Comparison of ENCODE assay signal across 23 cellular contexts in the genomic region with DNA sequence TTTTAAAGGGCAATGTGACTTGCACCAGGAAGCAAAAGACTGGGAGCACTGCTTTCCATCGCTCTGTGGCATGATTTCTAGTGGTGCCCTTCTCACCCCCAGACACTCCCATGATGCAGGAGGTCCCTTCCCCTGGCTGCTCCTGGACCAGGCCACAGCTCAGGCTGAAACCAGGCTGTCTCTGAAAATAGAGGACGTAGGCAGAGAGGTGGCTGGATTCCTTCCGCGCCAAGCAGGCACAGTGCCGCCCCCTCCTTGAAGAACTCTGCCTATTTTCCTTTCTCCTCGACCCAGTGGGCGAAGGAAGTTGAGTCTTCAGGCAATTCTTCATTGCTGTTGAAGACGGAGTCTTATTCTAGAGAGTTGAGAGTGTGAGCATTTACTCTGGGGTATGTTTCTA.
A peak's percentile ranks its signal among the peaks of the same experiment; 100 is the strongest.
DNase-seq lines count a peak whose midpoint lies in the region; ATAC-seq and TF ChIP-seq lines count a peak whose summit lies in the region.
"Had no signal": no experiment of that assay in that cellular context is flagged by ENCODE, and none has a peak within 500 bp of the region (broad histone marks: within the 10 kb centered on the region; RNA-seq: fewer than 3 reads in every experiment).

No MANE protein-coding gene starts in this region.

- POLR2A ChIA-PET in Panc1 (lab: Charles Lee) = no interaction called here

- H3K79me1 ChIP-seq in mesenchymal stem cell (replicated peaks; ENCODE audit: low read length, poor library complexity, severe bottlenecking) = no peaks in the 10 kb centered on the region

- peak overlapping the region; percentile 47 to 64 for H3K18ac ChIP-seq in mesenchymal stem cell (ENCODE audit: low read depth in 1 of 2, low read length in 2 of 2)

- H3K14ac ChIP-seq in mesenchymal stem cell (ENCODE audit: low read length in 2 of 2) = peak overlapping the region in 1 of 2 experiments; percentile 87

- H2BK12ac ChIP-seq in mesenchymal stem cell (ENCODE audit: low read length in 2 of 2) = peak overlapping the region; percentile 54 to 57

- H3K4me3 ChIP-seq in BLaER1 (no peak overlapping the region), Panc1 (ENCODE audit: low read depth in 2 of 2, low read length in 2 of 2) (no peak overlapping the region), mesenchymal stem cell (ENCODE audit: insufficient read depth in 1 of 2, low read depth in 1 of 2, low read length in 2 of 2) (no peak overlapping the region)
- H3K4me3 ChIP-seq: A549, GM12878, GM23248 had no signal

- CTCF ChIA-PET in Panc1 (lab: Charles Lee) = no interaction called here

- in situ Hi-C loops in Panc1 (cut with HindIII; ENCODE audit: low pct_unique_long_range_greater_than_20kb, low sequenced_read_pairs) = no loop called here

- intact Hi-C loops in Panc1 (cut with micrococcal nuclease; ENCODE audit: unreplicated experiment) = no loop called here

- H3K9ac ChIP-seq in BLaER1 (no peak overlapping the region), mesenchymal stem cell (ENCODE audit: low read length) (no peak overlapping the region)
- H3K9ac ChIP-seq: GM23248 had no signal

- no peaks in the 10 kb centered on the region for H3K27me3 ChIP-seq in BLaER1
- H3K27me3 ChIP-seq in Panc1 (ENCODE audit: control insufficient read depth, insufficient read depth, low read length) = no peaks in the 10 kb centered on the region
- no peaks in the 10 kb centered on the region for H3K27me3 ChIP-seq in mesenchymal stem cell (ENCODE audit: control insufficient read depth in 1 of 2, insufficient read depth in 1 of 2, low read length in 2 of 2)
- no peaks in the 10 kb centered on the region for H3K27me3 ChIP-seq in foreskin keratinocyte

- no peak overlapping the region for H4K91ac ChIP-seq in mesenchymal stem cell (ENCODE audit: low read length)

- no peak overlapping the region for H4K8ac ChIP-seq in mesenchymal stem cell (ENCODE audit: low read length)

- 99% methylated on average over 8 of the region's 8 CpGs for WGBS in mesenchymal stem cell

- H2BK15ac ChIP-seq in mesenchymal stem cell (ENCODE audit: low read depth, poor library complexity, severe bottlenecking) = no peak overlapping the region

- TF ChIP-seq CTCF in Panc1 (IDR thresholded peaks at IDR 0.05) = no peak
- TF ChIP-seq CTCF in foreskin keratinocyte (conservative IDR thresholded peaks at IDR 0.05) = no peak

- no peak overlapping the region for H2BK120ac ChIP-seq in mesenchymal stem cell (ENCODE audit: low read depth, low read length)

- DNase-seq in Panc1 (ENCODE audit: low read depth, low spot score) (no peak), mesenchymal stem cell (no peak), occipital lobe (lab: John Stamatoyannopoulos, UW) (peak; percentile 19), hypothalamus (lab: John Stamatoyannopoulos, UW) (no peak), foreskin keratinocyte (no peak)
- DNase-seq: AML-193; CD8-positive, alpha-beta memory T cell; COR-L47; DMS 273 treated with DMSO at 0.1 percent for 48 hours; DMS53; DND-41; EL; H7; HFFc6; IMR-90 had no signal

- no peak overlapping the region for H2BK5ac ChIP-seq in mesenchymal stem cell (ENCODE audit: low read depth, low read length, poor library complexity, severe bottlenecking)

- peak overlapping the region in 1 of 2 experiments; percentile 24 for H3K4ac ChIP-seq in mesenchymal stem cell (ENCODE audit: low read depth in 1 of 2, low read length in 2 of 2)

- no peaks in the 10 kb centered on the region for H4K20me1 ChIP-seq in BLaER1

- no peak overlapping the region for H3K23ac ChIP-seq in mesenchymal stem cell (ENCODE audit: low read length in 2 of 2)

- H3K4me1 ChIP-seq in BLaER1 (peaks cover 99% of the 10 kb centered on the region), Panc1 (ENCODE audit: control insufficient read depth, insufficient read depth, low read length) (no peaks in the 10 kb centered on the region), mesenchymal stem cell (ENCODE audit: control insufficient read depth, insufficient read depth, low read depth, low read length) (peaks cover 1% of the 10 kb centered on the region), foreskin keratinocyte (no peaks in the 10 kb centered on the region)
- H3K4me1 ChIP-seq: A549 had no signal

- no peak overlapping the region for H2AK5ac ChIP-seq in mesenchymal stem cell (ENCODE audit: low read length, severe bottlenecking)

- no peak overlapping the region for H2AFZ ChIP-seq in mesenchymal stem cell (ENCODE audit: low read depth, low read length)
- H2AFZ ChIP-seq: GM23248 had no signal

- peaks cover 17% of the 10 kb centered on the region for H3K36me3 ChIP-seq in BLaER1
- no peaks in the 10 kb centered on the region for H3K36me3 ChIP-seq in Panc1 (ENCODE audit: control insufficient read depth, insufficient read depth, low read length)
- no peaks in the 10 kb centered on the region for H3K36me3 ChIP-seq in mesenchymal stem cell (ENCODE audit: control insufficient read depth in 1 of 2, insufficient read depth in 2 of 2, low read depth in 1 of 2, low read length in 2 of 2)

- BruUV-seq in Panc1 (replicated peaks; lab: Mats Ljungman, UMichigan) = no TSS peak

- no peak for ATAC-seq in Panc1
- no peak for ATAC-seq in HG03354 (IDR thresholded peaks at IDR 0.05; ENCODE audit: poor library complexity, severe bottlenecking, unreplicated experiment)
- no peak for ATAC-seq in foreskin keratinocyte
- ATAC-seq in GM21360 (IDR thresholded peaks at IDR 0.05; ENCODE audit: unreplicated experiment) = no peak
- ATAC-seq: A549, GM12878, HCT116 had no signal

- peaks cover 31% of the 10 kb centered on the region for H3K9me3 ChIP-seq in BLaER1
- no peaks in the 10 kb centered on the region for H3K9me3 ChIP-seq in Panc1 (ENCODE audit: control insufficient read depth, insufficient read depth, low read depth, low read length)
- H3K9me3 ChIP-seq in mesenchymal stem cell (ENCODE audit: control insufficient read depth, low read length) = no peaks in the 10 kb centered on the region
- H3K9me3 ChIP-seq: A549 had no signal

- peak overlapping the region; percentile 88; the same call in 1 of the 2 replicates for H3K27ac ChIP-seq in BLaER1
- peak overlapping the region; percentile 31; the same call in 1 of the 2 replicates for H3K27ac ChIP-seq in Panc1 (ENCODE audit: low read length)
- no peak overlapping the region for H3K27ac ChIP-seq in mesenchymal stem cell (ENCODE audit: low read length, poor library complexity, severe bottlenecking)
- no peak overlapping the region for H3K27ac ChIP-seq in foreskin keratinocyte
- H3K27ac ChIP-seq: 22Rv1, A549, GM23248 had no signal

- H3K4me2 ChIP-seq in BLaER1 (peak overlapping the region; percentile 21), mesenchymal stem cell (ENCODE audit: low read length, poor library complexity, severe bottlenecking) (no peak overlapping the region)
- H3K4me2 ChIP-seq: A549 had no signal

Comparison
In these comparisons a context has a peak if more than half of its experiments do, and no peak if none do; other contexts are left out.
1. H3K27ac ChIP-seq: peak in BLaER1 (single experiment) and Panc1 (single experiment); none in mesenchymal stem cell (single experiment) and foreskin keratinocyte (single experiment).